In genomic region chr7:150324366-150324961, GRCh38 we compare ENCODE assay signal across 1 cellular context.
A peak's percentile ranks its signal among the peaks of the same experiment; 100 is the strongest.
TF ChIP-seq lines count a peak whose summit lies in the region.

No MANE protein-coding gene starts in this region.

TF ChIP-seq in HepG2, 621 proteins besides CTCF, POLR2A, EP300 and RAD21 (continued from another document and continues in another):
- TF ChIP-seq NR2F6 (IDR thresholded peaks at IDR 0.05): peak; percentile 83
- TF ChIP-seq NR2F6 (CRISPR knock-in tag; IDR thresholded peaks at IDR 0.05): peak; percentile 89
- TF ChIP-seq ZBTB25 (CRISPR knock-in tag; IDR thresholded peaks at IDR 0.05): no peak
- no peak for TF ChIP-seq ZNF326 (CRISPR knock-in tag; IDR thresholded peaks at IDR 0.05; ENCODE audit: borderline replicate concordance)
- no peak for TF ChIP-seq ZMYM3 (CRISPR knock-in tag; IDR thresholded peaks at IDR 0.05)
- TF ChIP-seq TAF15 (IDR thresholded peaks at IDR 0.05; ENCODE audit: low read depth, low read length, poor library complexity, severe bottlenecking): no peak
- no peak for TF ChIP-seq ATF7 (IDR thresholded peaks at IDR 0.05)
- TF ChIP-seq ATF7 (CRISPR knock-in tag; IDR thresholded peaks at IDR 0.05): no peak
- no peak for TF ChIP-seq PRDM4 (CRISPR knock-in tag; IDR thresholded peaks at IDR 0.05; ENCODE audit: borderline replicate concordance)
- no peak for TF ChIP-seq JARID2 (CRISPR knock-in tag; IDR thresholded peaks at IDR 0.05; ENCODE audit: insufficient replicate concordance)
- no peak for TF ChIP-seq GRHL1 (CRISPR knock-in tag; conservative IDR thresholded peaks at IDR 0.05)
- peak; percentile 30; the same call in 1 of the 2 replicates for TF ChIP-seq HOMEZ (CRISPR knock-in tag; IDR thresholded peaks at IDR 0.05; ENCODE audit: low read depth)
- TF ChIP-seq, protein P1, sequence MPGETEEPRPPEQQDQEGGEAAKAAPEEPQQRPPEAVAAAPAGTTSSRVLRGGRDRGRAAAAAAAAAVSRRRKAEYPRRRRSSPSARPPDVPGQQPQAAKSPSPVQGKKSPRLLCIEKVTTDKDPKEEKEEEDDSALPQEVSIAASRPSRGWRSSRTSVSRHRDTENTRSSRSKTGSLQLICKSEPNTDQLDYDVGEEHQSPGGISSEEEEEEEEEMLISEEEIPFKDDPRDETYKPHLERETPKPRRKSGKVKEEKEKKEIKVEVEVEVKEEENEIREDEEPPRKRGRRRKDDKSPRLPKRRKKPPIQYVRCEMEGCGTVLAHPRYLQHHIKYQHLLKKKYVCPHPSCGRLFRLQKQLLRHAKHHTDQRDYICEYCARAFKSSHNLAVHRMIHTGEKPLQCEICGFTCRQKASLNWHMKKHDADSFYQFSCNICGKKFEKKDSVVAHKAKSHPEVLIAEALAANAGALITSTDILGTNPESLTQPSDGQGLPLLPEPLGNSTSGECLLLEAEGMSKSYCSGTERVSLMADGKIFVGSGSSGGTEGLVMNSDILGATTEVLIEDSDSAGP (CRISPR knock-in tag; IDR thresholded peaks at IDR 0.05; ENCODE audit: borderline replicate concordance): no peak
- TF ChIP-seq ZNF354B (CRISPR knock-in tag; IDR thresholded peaks at IDR 0.05): no peak
- TF ChIP-seq ZNF678 (CRISPR knock-in tag; IDR thresholded peaks at IDR 0.05): no peak
- TF ChIP-seq FOXA3 (CRISPR knock-in tag; IDR thresholded peaks at IDR 0.05): no peak
- no peak for TF ChIP-seq KDM5A (IDR thresholded peaks at IDR 0.05; ENCODE audit: borderline replicate concordance, low read length)
- no peak for TF ChIP-seq GPBP1L1 (CRISPR knock-in tag; IDR thresholded peaks at IDR 0.05)
- no peak for TF ChIP-seq PLSCR1 (CRISPR knock-in tag; IDR thresholded peaks at IDR 0.05; ENCODE audit: borderline replicate concordance)
- no peak for TF ChIP-seq ZNF558 (CRISPR knock-in tag; IDR thresholded peaks at IDR 0.05; ENCODE audit: borderline replicate concordance)
- TF ChIP-seq TAF1 (CRISPR knock-in tag; IDR thresholded peaks at IDR 0.05): no peak; the same call in 1 of the 2 replicates
- TF ChIP-seq NFE2L2 (IDR thresholded peaks at IDR 0.05; ENCODE audit: low read length): no peak
- no peak for TF ChIP-seq KLF6 (CRISPR knock-in tag; IDR thresholded peaks at IDR 0.05)
- TF ChIP-seq, protein P2, sequence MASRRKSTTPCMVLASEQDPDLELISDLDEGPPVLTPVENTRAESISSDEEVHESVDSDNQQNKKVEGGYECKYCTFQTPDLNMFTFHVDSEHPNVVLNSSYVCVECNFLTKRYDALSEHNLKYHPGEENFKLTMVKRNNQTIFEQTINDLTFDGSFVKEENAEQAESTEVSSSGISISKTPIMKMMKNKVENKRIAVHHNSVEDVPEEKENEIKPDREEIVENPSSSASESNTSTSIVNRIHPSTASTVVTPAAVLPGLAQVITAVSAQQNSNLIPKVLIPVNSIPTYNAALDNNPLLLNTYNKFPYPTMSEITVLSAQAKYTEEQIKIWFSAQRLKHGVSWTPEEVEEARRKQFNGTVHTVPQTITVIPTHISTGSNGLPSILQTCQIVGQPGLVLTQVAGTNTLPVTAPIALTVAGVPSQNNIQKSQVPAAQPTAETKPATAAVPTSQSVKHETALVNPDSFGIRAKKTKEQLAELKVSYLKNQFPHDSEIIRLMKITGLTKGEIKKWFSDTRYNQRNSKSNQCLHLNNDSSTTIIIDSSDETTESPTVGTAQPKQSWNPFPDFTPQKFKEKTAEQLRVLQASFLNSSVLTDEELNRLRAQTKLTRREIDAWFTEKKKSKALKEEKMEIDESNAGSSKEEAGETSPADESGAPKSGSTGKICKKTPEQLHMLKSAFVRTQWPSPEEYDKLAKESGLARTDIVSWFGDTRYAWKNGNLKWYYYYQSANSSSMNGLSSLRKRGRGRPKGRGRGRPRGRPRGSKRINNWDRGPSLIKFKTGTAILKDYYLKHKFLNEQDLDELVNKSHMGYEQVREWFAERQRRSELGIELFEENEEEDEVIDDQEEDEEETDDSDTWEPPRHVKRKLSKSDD (CRISPR knock-in tag; IDR thresholded peaks at IDR 0.05; ENCODE audit: low read depth): no peak
- no peak for TF ChIP-seq ZNF10 (CRISPR knock-in tag; IDR thresholded peaks at IDR 0.05; ENCODE audit: borderline replicate concordance, low read depth)
- TF ChIP-seq, protein P3, sequence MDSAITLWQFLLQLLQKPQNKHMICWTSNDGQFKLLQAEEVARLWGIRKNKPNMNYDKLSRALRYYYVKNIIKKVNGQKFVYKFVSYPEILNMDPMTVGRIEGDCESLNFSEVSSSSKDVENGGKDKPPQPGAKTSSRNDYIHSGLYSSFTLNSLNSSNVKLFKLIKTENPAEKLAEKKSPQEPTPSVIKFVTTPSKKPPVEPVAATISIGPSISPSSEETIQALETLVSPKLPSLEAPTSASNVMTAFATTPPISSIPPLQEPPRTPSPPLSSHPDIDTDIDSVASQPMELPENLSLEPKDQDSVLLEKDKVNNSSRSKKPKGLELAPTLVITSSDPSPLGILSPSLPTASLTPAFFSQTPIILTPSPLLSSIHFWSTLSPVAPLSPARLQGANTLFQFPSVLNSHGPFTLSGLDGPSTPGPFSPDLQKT (CRISPR knock-in tag; IDR thresholded peaks at IDR 0.05; ENCODE audit: borderline replicate concordance): no peak
- no peak for TF ChIP-seq ZNF280D (CRISPR knock-in tag; IDR thresholded peaks at IDR 0.05)
- TF ChIP-seq TEAD2 (CRISPR knock-in tag; IDR thresholded peaks at IDR 0.05): no peak
- no peak for TF ChIP-seq SMYD3 (CRISPR knock-in tag; IDR thresholded peaks at IDR 0.05)
- TF ChIP-seq ZNF552 (CRISPR knock-in tag; IDR thresholded peaks at IDR 0.05; ENCODE audit: borderline replicate concordance): no peak
- TF ChIP-seq U2AF2 (IDR thresholded peaks at IDR 0.05; ENCODE audit: low read depth, low read length): no peak
- TF ChIP-seq SP4 (CRISPR knock-in tag; IDR thresholded peaks at IDR 0.05): no peak
- TF ChIP-seq, protein P4, sequence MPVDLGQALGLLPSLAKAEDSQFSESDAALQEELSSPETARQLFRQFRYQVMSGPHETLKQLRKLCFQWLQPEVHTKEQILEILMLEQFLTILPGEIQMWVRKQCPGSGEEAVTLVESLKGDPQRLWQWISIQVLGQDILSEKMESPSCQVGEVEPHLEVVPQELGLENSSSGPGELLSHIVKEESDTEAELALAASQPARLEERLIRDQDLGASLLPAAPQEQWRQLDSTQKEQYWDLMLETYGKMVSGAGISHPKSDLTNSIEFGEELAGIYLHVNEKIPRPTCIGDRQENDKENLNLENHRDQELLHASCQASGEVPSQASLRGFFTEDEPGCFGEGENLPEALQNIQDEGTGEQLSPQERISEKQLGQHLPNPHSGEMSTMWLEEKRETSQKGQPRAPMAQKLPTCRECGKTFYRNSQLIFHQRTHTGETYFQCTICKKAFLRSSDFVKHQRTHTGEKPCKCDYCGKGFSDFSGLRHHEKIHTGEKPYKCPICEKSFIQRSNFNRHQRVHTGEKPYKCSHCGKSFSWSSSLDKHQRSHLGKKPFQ (CRISPR knock-in tag; IDR thresholded peaks at IDR 0.05; ENCODE audit: insufficient replicate concordance): no peak
- no peak for TF ChIP-seq ZNF710 (CRISPR knock-in tag; IDR thresholded peaks at IDR 0.05; ENCODE audit: borderline replicate concordance)
